In the genomic region with DNA sequence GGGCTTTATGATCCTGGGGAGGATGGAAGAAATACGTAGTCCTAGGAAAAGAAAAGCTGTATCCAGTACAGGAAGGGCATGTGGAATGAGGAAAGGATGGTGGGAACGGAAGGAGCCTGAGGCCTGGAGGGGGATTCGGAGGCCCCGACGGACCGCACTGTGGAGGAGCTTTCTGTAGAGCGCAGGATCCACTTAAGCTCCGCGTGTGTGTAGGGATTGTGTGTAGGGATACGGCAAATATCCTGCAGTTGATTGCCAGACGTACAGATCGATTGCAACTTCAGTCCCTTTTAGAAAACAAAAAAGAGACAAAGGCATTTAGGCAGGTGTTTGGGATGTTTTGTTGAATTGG, we compare ENCODE assay signal across 22 cellular contexts.
"Had no signal": no experiment of that assay in that cellular context is flagged by ENCODE, and none has a peak within 500 bp of the region (broad histone marks: within the 10 kb centered on the region; RNA-seq: fewer than 3 reads in every experiment).

No MANE protein-coding gene starts in this region.

- H3K9me3 Mint-ChIP-seq: activated T-helper 1 cell treated with anti-CD3 and anti-CD28 coated beads, Interleukin-12 subunit alpha, Interleukin-12 subunit beta, Interleukin-2, Interleukin-4 antibody, amounts not matched to agents 30 ng/mL and 10 ng/mL and 1 ng/mL, durations not matched to agents 14 hours and 24 hours and 36 hours had no signal

- H3K4me3 Mint-ChIP-seq: activated CD8-positive, alpha-beta T cell treated with anti-CD3 and anti-CD28 coated beads, Interleukin-2, amount 10 ng/mL, durations not matched to agents 7 days and 5 days; activated T-helper 1 cell treated with anti-CD3 and anti-CD28 coated beads, Interleukin-12 subunit alpha, Interleukin-12 subunit beta, Interleukin-2, Interleukin-4 antibody, amounts not matched to agents 30 ng/mL and 10 ng/mL and 1 ng/mL, durations not matched to agents 14 hours and 24 hours and 36 hours; endodermal cell; naive thymus-derived CD4-positive, alpha-beta T cell; T-cell; T-helper 2 cell treated with Interferon-gamma antibody and Interleukin-4, amounts not matched to agents 5 μg/mL and 100 μg/mL, for 36 hours had no signal

- H3K4me3 ChIP-seq: colonic mucosa, heart right ventricle, lower lobe of right lung, ovary, prostate gland, spleen, thyroid gland had no signal

- H3K4me1 Mint-ChIP-seq: naive thymus-derived CD4-positive, alpha-beta T cell; T-cell had no signal

- H3K36me3 Mint-ChIP-seq: T-cell had no signal

- DNase-seq: activated CD4-positive, alpha-beta T cell treated with anti-CD3 and anti-CD28 coated beads, Interleukin-2, amount 50 U/mL, for 1 hour; activated CD4-positive, CD25-positive, alpha-beta regulatory T cell treated with anti-CD3 and anti-CD28 coated beads, Interleukin-2, amount 50 U/mL, for 72 hours; activated CD8-positive, alpha-beta T cell treated with anti-CD3 and anti-CD28 coated beads, Interleukin-2, amount 10 ng/mL, durations not matched to agents 7 days and 5 days; activated gamma-delta T cell treated with Interleukin-2 at 50 U/mL for 16 hours; endodermal cell; foreskin fibroblast; heart right ventricle; kidney; lower lobe of right lung; naive thymus-derived CD4-positive, alpha-beta T cell; ovary; spleen; stimulated activated CD4-positive, alpha-beta T cell treated with anti-CD3 and anti-CD28 coated beads, Interleukin-4, amount 100 ng/mL, for 1 hour; stimulated activated naive CD4-positive, alpha-beta T cell treated with Interleukin-2 at 50 U/mL for 16 hours; T-cell; thyroid gland had no signal

- H3K27ac Mint-ChIP-seq: activated CD8-positive, alpha-beta T cell treated with anti-CD3 and anti-CD28 coated beads, Interleukin-2, amount 10 ng/mL, durations not matched to agents 7 days and 5 days; activated naive CD4-positive, alpha-beta T cell treated with anti-CD3 and anti-CD28 coated beads, Interleukin-2, amount 50 U/mL, for 72 hours; activated T-helper 1 cell treated with anti-CD3 and anti-CD28 coated beads, Interleukin-12 subunit alpha, Interleukin-12 subunit beta, Interleukin-2, Interleukin-4 antibody, amounts not matched to agents 30 ng/mL and 10 ng/mL and 1 ng/mL, durations not matched to agents 14 hours and 24 hours and 36 hours; endodermal cell; naive thymus-derived CD4-positive, alpha-beta T cell; T-cell; T-helper 2 cell treated with Interferon-gamma antibody and Interleukin-4, amounts not matched to agents 5 μg/mL and 100 μg/mL, for 36 hours had no signal

- H3K4me1 ChIP-seq: colonic mucosa, lower lobe of right lung, prostate gland, spleen, thyroid gland had no signal

- H3K27me3 ChIP-seq: colonic mucosa, heart right ventricle, ovary, spleen, thyroid gland had no signal

- H3K36me3 ChIP-seq: colonic mucosa, heart right ventricle, lower lobe of right lung, ovary, prostate gland, spleen, thyroid gland had no signal

- H3K27ac ChIP-seq: colonic mucosa, heart right ventricle, lower lobe of right lung, ovary, prostate gland, spleen, thyroid gland, VCaP had no signal

- ATAC-seq: activated CD8-positive, alpha-beta T cell treated with anti-CD3 and anti-CD28 coated beads, Interleukin-2, amount 10 ng/mL, durations not matched to agents 7 days and 5 days; activated naive CD4-positive, alpha-beta T cell treated with anti-CD3 and anti-CD28 coated beads, Interleukin-2, amount 50 U/mL, for 72 hours; heart right ventricle; naive thymus-derived CD4-positive, alpha-beta T cell; T-cell had no signal

- H3K9me3 ChIP-seq: colonic mucosa, heart right ventricle, lower lobe of right lung, ovary, prostate gland, thyroid gland had no signal
